9 cellular contexts compared by ENCODE assay signal in genomic region chr7:158815471-158816128, GRCh38. TPM values are rescaled to one million over a fixed set of nuclear protein-coding genes. Genes with fewer than 3 reads are reported as not detected.
DNase-seq lines count a peak whose midpoint lies in the region; ATAC-seq and TF ChIP-seq lines count a peak whose summit lies in the region.
"Had no signal": no experiment of that assay in that cellular context is flagged by ENCODE, and none has a peak within 500 bp of the region (broad histone marks: within the 10 kb centered on the region; RNA-seq: fewer than 3 reads in every experiment).

No MANE protein-coding gene starts in this region.

- H3K4me2 ChIP-seq in H9 (ENCODE audit: insufficient read depth, insufficient read length, low read length), result peak overlapping the region; percentile 24

- H3K79me1 ChIP-seq in H9 (ENCODE audit: insufficient read depth, low read depth, low read length, poor library complexity, severe bottlenecking), result peaks cover 4% of the 10 kb centered on the region

- ATAC-seq in T-helper 17 cell (no peak), HG02870 (IDR thresholded peaks at IDR 0.05; ENCODE audit: unreplicated experiment) (no peak), HG02571 (IDR thresholded peaks at IDR 0.05; ENCODE audit: unreplicated experiment) (no peak)

- H3K27ac ChIP-seq in H9 (ENCODE audit: insufficient read length, low read depth, low read length) (no peak overlapping the region), spleen (peak overlapping the region in 5 of 8 donors; percentile 44 to 91 (median 88))

- no peak overlapping the region for H3K9ac ChIP-seq in H9 (ENCODE audit: extremely low read depth, insufficient read length, low read length)

- H3K56ac ChIP-seq in H9 (ENCODE audit: insufficient read length, low read depth, low read length), result no peak overlapping the region

- no CpG with 5 or more reads among the region's 6 CpGs for WGBS in H9 (ENCODE audit: extremely low coverage, insufficient read length, low lambda C conversion rate)
- 93 to 97% (median 95%) methylated on average over 6 of the region's 6 CpGs for WGBS in spleen, 5 donors

- peak overlapping the region; percentile 22 to 69 (median 57); a peak in 4 of 7 replicates for H3K27ac Mint-ChIP-seq in H9
- peak overlapping the region; percentile 100 for H3K27ac Mint-ChIP-seq in T-helper 17 cell

- H4K5ac ChIP-seq in H9 (ENCODE audit: insufficient read length, low read depth, low read length), result no peak overlapping the region

- H3K9me3 Mint-ChIP-seq in H9, result no peaks in the 10 kb centered on the region

- DNase-seq in H9 (no peak), T-helper 17 cell (no peak), fibroblast of villous mesenchyme (ENCODE audit: low read depth) (peak; percentile 37), spleen (no peak), COR-L47 (lab: John Stamatoyannopoulos, UW) (no peak)
- DNase-seq: dermis blood vessel endothelial cell; stimulated activated CD4-positive, alpha-beta T cell treated with anti-CD3 and anti-CD28 coated beads, Interleukin-4, amount 100 ng/mL, for 24 hours had no signal

- H2BK120ac ChIP-seq in H9 (ENCODE audit: low read depth, low read length, poor library complexity, severe bottlenecking), result no peak overlapping the region

- no peaks in the 10 kb centered on the region for H3K36me3 ChIP-seq in spleen

- no peaks in the 10 kb centered on the region for H3K23me2 ChIP-seq in H9 (ENCODE audit: insufficient read length, low read depth, low read length, poor library complexity, severe bottlenecking)

- no peak overlapping the region for H4K8ac ChIP-seq in H9 (replicated peaks; ENCODE audit: insufficient read length, low read depth, low read length)

- no peak overlapping the region for H3K23ac ChIP-seq in H9 (ENCODE audit: insufficient read length, low read depth, low read length)

- H2BK5ac ChIP-seq in H9 (ENCODE audit: insufficient read length, low read length), result no peak overlapping the region

- H3T11ph ChIP-seq in H9 (ENCODE audit: low read length), result no peak overlapping the region

- H3K14ac ChIP-seq in H9 (ENCODE audit: insufficient read depth, low read length), result no peak overlapping the region

- intact Hi-C loops in spleen (cut with DNase I; ENCODE audit: low total_unique reads), result no loop called here

- TF ChIP-seq POLR2A in spleen (IDR thresholded peaks at IDR 0.05), result no peak

- TF ChIP-seq CTCF in H9 (conservative IDR thresholded peaks at IDR 0.05) (no peak), fibroblast of villous mesenchyme (IDR thresholded peaks at IDR 0.05; ENCODE audit: insufficient read depth, low read depth, low read length) (no peak), spleen (IDR thresholded peaks at IDR 0.05 in 8 of 11, conservative IDR thresholded peaks at IDR 0.05 in 3 of 11) (no peak)

- no peak overlapping the region for H2AFZ ChIP-seq in H9 (ENCODE audit: low read length)

- no peaks in the 10 kb centered on the region for H4K20me1 ChIP-seq in H9 (ENCODE audit: control insufficient read depth, insufficient read depth, insufficient read length)

- peaks cover 67 to 69% of the 10 kb centered on the region in 2 experiments for H3K4me1 Mint-ChIP-seq in H9
- peaks cover 81% of the 10 kb centered on the region for H3K4me1 Mint-ChIP-seq in T-helper 17 cell

- H3K4ac ChIP-seq in H9 (ENCODE audit: low read depth, low read length), result no peak overlapping the region

- no peak overlapping the region for H2AK5ac ChIP-seq in H9 (ENCODE audit: insufficient read length, low read length)

- peaks cover 19% of the 10 kb centered on the region; the same call in 1 of the 2 replicates for H3K79me2 ChIP-seq in H9 (ENCODE audit: insufficient read depth, low read length)

- H3K27me3 ChIP-seq in H9 (ENCODE audit: insufficient read depth, low read length) (no peaks in the 10 kb centered on the region), spleen (replicated peaks in 1 of 7) (no peaks in the 10 kb centered on the region)

- H3K36me3 Mint-ChIP-seq in H9 (ENCODE audit: insufficient read depth in 1 of 3, low read depth in 3 of 3) (peaks cover 0 to 6% (median 0%) of the 10 kb centered on the region in 3 experiments; a peak in 1 of 7 replicates), T-helper 17 cell (ENCODE audit: low read depth) (peaks cover 3% of the 10 kb centered on the region)

- H2BK20ac ChIP-seq in H9 (ENCODE audit: low read depth, low read length, poor library complexity, severe bottlenecking), result no peak overlapping the region

- H3K9me3 ChIP-seq in H9 (ENCODE audit: control insufficient read depth, low read depth, low read length), result no peaks in the 10 kb centered on the region
- H3K9me3 ChIP-seq in T-helper 17 cell (ENCODE audit: control insufficient read depth, low read length, poor library complexity, severe bottlenecking), result no peaks in the 10 kb centered on the region
- H3K9me3 ChIP-seq in spleen, result no peaks in the 10 kb centered on the region

- peak overlapping the region in 1 of 2 experiments; percentile 16; a peak in 1 of 5 replicates for H3K4me3 Mint-ChIP-seq in H9
- H3K4me3 Mint-ChIP-seq in T-helper 17 cell, result peak overlapping the region; percentile 76

- H3K27me3 Mint-ChIP-seq in H9 (ENCODE audit: low read depth) (no peaks in the 10 kb centered on the region), T-helper 17 cell (no peaks in the 10 kb centered on the region)

- H2BK12ac ChIP-seq in H9 (ENCODE audit: insufficient read length, low read depth, low read length), result no peak overlapping the region

- no peak overlapping the region for H3K4me3 ChIP-seq in fibroblast of villous mesenchyme (ENCODE audit: low read depth, low read length)
- H3K4me3 ChIP-seq in spleen, result no peak overlapping the region

- no peak overlapping the region for H3K18ac ChIP-seq in H9 (ENCODE audit: insufficient read length, low read depth, low read length)

- H2BK15ac ChIP-seq in H9 (ENCODE audit: low read depth, low read length), result no peak overlapping the region

- peaks cover 8% of the 10 kb centered on the region for H3K4me1 ChIP-seq in H9 (ENCODE audit: insufficient read depth, low read length)
- H3K4me1 ChIP-seq in spleen, result peaks cover 19 to 96% (median 63%) of the 10 kb centered on the region in 6 donors

- no peak overlapping the region for H4K91ac ChIP-seq in H9 (ENCODE audit: insufficient read length, low read depth, low read length)

RNA-seq across cellular contexts. Expression of gene ESYT2, which starts 13.7 kb away (rescaled TPM):
- total RNA-seq in H9 (2021) (36.7 and 39.0 TPM in 2 replicates), T-helper 17 cell (100 to 1,000 TPM; 104 to 113 TPM), fibroblast of villous mesenchyme (66.7 and 75.1 TPM in 2 replicates), spleen (10 to 100 TPM; 37.1 to 61.0 (median 47.2) TPM)
- polyA plus RNA-seq in spleen, result 10 to 100 TPM in 2 of 3 donors, 1 to 10 TPM in 1; 6.6 to 10.3 (median 10.0) TPM

RNA-seq across cellular contexts. Expression of gene DYNC2I1, which starts 40.8 kb away (rescaled TPM):
- total RNA-seq in H9 (2021) (11.5 and 13.2 TPM in 2 replicates), T-helper 17 cell (10 to 100 TPM; 12.4 to 15.0 TPM), fibroblast of villous mesenchyme (3.5 and 4.2 TPM in 2 replicates), spleen (10 to 100 TPM; 14.9 to 21.7 (median 17.8) TPM)
- 1 to 10 TPM; 3.7 to 8.6 (median 8.0) TPM for polyA plus RNA-seq in spleen
